21 cellular contexts compared by ENCODE assay signal in the genomic region with DNA sequence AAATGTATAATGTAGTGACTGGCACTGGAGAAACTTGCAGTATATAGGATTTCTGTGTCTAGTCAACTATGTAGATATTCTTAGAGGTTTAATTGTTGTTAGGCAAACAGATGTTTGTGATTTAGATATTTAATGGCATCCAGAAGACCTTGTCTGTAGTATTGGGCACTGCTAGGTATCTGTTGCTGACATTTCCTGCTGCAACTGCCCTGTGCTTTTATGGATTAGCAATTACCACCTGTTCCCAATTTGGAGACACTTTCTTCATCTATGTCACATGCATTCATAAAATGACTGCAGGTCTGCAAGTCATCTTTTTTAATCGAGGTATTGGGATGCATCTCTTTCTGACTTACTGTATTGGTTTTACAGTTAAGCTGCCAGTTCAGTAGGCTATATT.
"Had no signal": no experiment of that assay in that cellular context is flagged by ENCODE, and none has a peak within 500 bp of the region (broad histone marks: within the 10 kb centered on the region; RNA-seq: fewer than 3 reads in every experiment).

No MANE protein-coding gene starts in this region.

- H3K36me3 ChIP-seq: right lobe of liver, thoracic aorta had no signal

- H3K4me1 Mint-ChIP-seq: neural crest cell; stimulated activated naive B cell treated with anti-CD40 and anti-IgM and Interleukin-4, amounts not matched to agents 10 μg/mL and 1 μg/mL and 100 μg/mL, for 72 hours had no signal

- H3K27me3 ChIP-seq: esophagus muscularis mucosa, neutrophil, right lobe of liver, tibial nerve, upper lobe of left lung had no signal

- DNase-seq: dermis blood vessel endothelial cell; effector memory CD4-positive, alpha-beta T cell; foreskin melanocyte; left ventricle myocardium superior; lower lobe of right lung; naive thymus-derived CD8-positive, alpha-beta T cell; right lobe of liver; small intestine; stimulated activated CD4-positive, alpha-beta T cell treated with anti-CD3 and anti-CD28 coated beads, Interleukin-15, amount 100 ng/mL, for 24 hours; stimulated activated CD4-positive, alpha-beta T cell treated with anti-CD3 and anti-CD28 coated beads, Interleukin-2, amount 100 ng/mL, for 48 hours; stimulated activated naive B cell treated with anti-CD40 and anti-IgM and Interleukin-4, amounts not matched to agents 10 μg/mL and 1 μg/mL and 100 μg/mL, for 72 hours; upper lobe of left lung had no signal

- H3K4me3 Mint-ChIP-seq: naive thymus-derived CD8-positive, alpha-beta T cell; neural crest cell; stimulated activated naive B cell treated with anti-CD40 and anti-IgM and Interleukin-4, amounts not matched to agents 10 μg/mL and 1 μg/mL and 100 μg/mL, for 72 hours; stimulated activated naive CD8-positive, alpha-beta T cell treated with anti-CD3 and anti-CD28 coated beads, Interleukin-15, Interleukin-2, amounts not matched to agents 100 ng/mL and 50 ng/mL, for 24 hours had no signal

- ATAC-seq: left ventricle myocardium superior; lower lobe of right lung; naive thymus-derived CD8-positive, alpha-beta T cell; right lobe of liver; stimulated activated naive B cell treated with anti-CD40 and anti-IgM and Interleukin-4, amounts not matched to agents 10 μg/mL and 1 μg/mL and 100 μg/mL, for 72 hours had no signal

- H3K9ac ChIP-seq: parathyroid adenoma had no signal

- H2AFZ ChIP-seq: parathyroid adenoma had no signal

- H3K79me2 ChIP-seq: parathyroid adenoma had no signal

- H3K4me3 ChIP-seq: coronary artery, esophagus muscularis mucosa, lower lobe of right lung, right lobe of liver, thoracic aorta, tibial nerve, upper lobe of left lung had no signal

- H3K27ac Mint-ChIP-seq: progenitor cell of endocrine pancreas; stimulated activated naive B cell treated with anti-CD40 and anti-IgM and Interleukin-4, amounts not matched to agents 10 μg/mL and 1 μg/mL and 100 μg/mL, for 72 hours; stimulated activated naive CD8-positive, alpha-beta T cell treated with anti-CD3 and anti-CD28 coated beads, Interleukin-15, Interleukin-2, amounts not matched to agents 100 ng/mL and 50 ng/mL, for 24 hours had no signal

- H3K9me3 ChIP-seq: esophagus muscularis mucosa, lower lobe of right lung, neutrophil, right lobe of liver, thoracic aorta, tibial nerve, upper lobe of left lung had no signal

- H3K9me3 Mint-ChIP-seq: naive thymus-derived CD8-positive, alpha-beta T cell; stimulated activated naive B cell treated with anti-CD40 and anti-IgM and Interleukin-4, amounts not matched to agents 10 μg/mL and 1 μg/mL and 100 μg/mL, for 72 hours; stimulated activated naive CD8-positive, alpha-beta T cell treated with anti-CD3 and anti-CD28 coated beads, Interleukin-15, Interleukin-2, amounts not matched to agents 100 ng/mL and 50 ng/mL, for 24 hours had no signal

- H3K27me3 Mint-ChIP-seq: naive thymus-derived CD8-positive, alpha-beta T cell; progenitor cell of endocrine pancreas; stimulated activated naive B cell treated with anti-CD40 and anti-IgM and Interleukin-4, amounts not matched to agents 10 μg/mL and 1 μg/mL and 100 μg/mL, for 72 hours; stimulated activated naive CD8-positive, alpha-beta T cell treated with anti-CD3 and anti-CD28 coated beads, Interleukin-15, Interleukin-2, amounts not matched to agents 100 ng/mL and 50 ng/mL, for 24 hours had no signal

- H3K27ac ChIP-seq: coronary artery, esophagus muscularis mucosa, lower lobe of right lung, neutrophil, parathyroid adenoma, right lobe of liver, thoracic aorta, tibial nerve, upper lobe of left lung had no signal

- H3K4me1 ChIP-seq: esophagus muscularis mucosa, lower lobe of right lung, parathyroid adenoma, right lobe of liver, tibial nerve, upper lobe of left lung had no signal
